ENCODE assay signal across 10 cellular contexts in the genomic region with DNA sequence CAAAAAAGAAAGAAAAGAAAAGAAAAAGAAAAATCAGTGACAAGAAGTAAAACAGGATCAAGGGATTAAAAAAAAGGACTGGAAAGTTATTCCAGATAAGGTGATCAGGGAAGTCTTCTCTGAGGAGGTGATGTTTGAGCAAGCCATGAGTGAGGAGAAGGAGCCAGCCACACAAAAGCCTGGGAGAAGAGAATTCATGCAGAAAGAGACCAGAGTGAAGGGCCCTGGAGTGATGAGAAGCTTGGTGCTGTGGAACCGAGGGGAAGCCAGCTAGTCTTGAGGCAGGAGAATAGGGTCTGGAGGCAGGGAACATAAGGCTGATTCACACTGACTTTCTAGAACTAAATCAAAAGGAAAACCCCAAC. TPM values are rescaled to one million over a fixed set of nuclear protein-coding genes. Genes with fewer than 3 reads are reported as not detected.
DNase-seq lines count a peak whose midpoint lies in the region; ATAC-seq, FAIRE-seq and TF ChIP-seq lines count a peak whose summit lies in the region.
"Had no signal": no experiment of that assay in that cellular context is flagged by ENCODE, and none has a peak within 500 bp of the region (broad histone marks: within the 10 kb centered on the region; RNA-seq: fewer than 3 reads in every experiment).

No MANE protein-coding gene starts in this region.

- H3K4me3 Mint-ChIP-seq in WTC11, result peak overlapping the region; percentile 21

- DNase-seq in HFF-Myc (ENCODE audit: extremely low read depth, low read depth) (no peak), WTC11 (ENCODE audit: low spot score) (no peak), iPS-NIHi7 (ENCODE audit: extremely low spot score) (peak; percentile 5), testis (no peak), 8988T (no peak), urothelium cell line (ENCODE audit: low spot score) (no peak)
- DNase-seq in activated CD4-positive, alpha-beta T cell treated with anti-CD3 and anti-CD28 coated beads, Interleukin-2, amount 50 U/mL, for 1 hour, result no peak
- DNase-seq: activated T-cell treated with anti-CD3 and anti-CD28 coated beads, Interleukin-2, amount 50 U/mL, for 1 hour had no signal

- intact Hi-C loops in testis (cut with DNase I; ENCODE audit: low total_unique reads), result no loop called here

- no peak for TF ChIP-seq CTCF in HFF-Myc (IDR thresholded peaks at IDR 0.05; ENCODE audit: low read depth, low read length, missing control alignments)
- no peak for TF ChIP-seq CTCF in WTC11 (IDR thresholded peaks at IDR 0.05)
- TF ChIP-seq CTCF in testis (IDR thresholded peaks at IDR 0.05), result no peak

- WGBS in testis, 2 donors, result 5 to 10% methylated on average over 1 of the region's 1 CpG

- CTCF ChIA-PET in WTC11 (lab: Charles Lee), result interaction anchor here (0.9 to 2.0 kb wide), 5 partner anchors 12 to 357 kb away, joined by 3 to 14 read pairs (median 4); no protein-coding TSS in a partner anchor

- H3K27ac ChIP-seq in testis, result peak overlapping the region; percentile 12 to 46

- peaks cover 38% of the 10 kb centered on the region for H3K4me1 Mint-ChIP-seq in WTC11

- H3K4me1 ChIP-seq in testis, result peaks cover 16% of the 10 kb centered on the region

- no peak for TF ChIP-seq POLR2A in testis (IDR thresholded peaks at IDR 0.05)

- POLR2A ChIA-PET in WTC11 (lab: Charles Lee), result interaction anchor here (1.1 to 1.6 kb wide), 2 partner anchors 177 to 229 kb away, joined by 3 to 4 read pairs; no protein-coding TSS in a partner anchor

- peaks cover 9% of the 10 kb centered on the region for H3K9me3 Mint-ChIP-seq in WTC11

- peaks cover 2% of the 10 kb centered on the region; the same call in 1 of the 2 replicates for H3K27me3 Mint-ChIP-seq in WTC11 (ENCODE audit: low read depth)

- no peaks in the 10 kb centered on the region for H3K27me3 ChIP-seq in testis

- no peak for ATAC-seq in WTC11
- ATAC-seq in GM21723 (IDR thresholded peaks at IDR 0.05; ENCODE audit: unreplicated experiment), result no peak

- H3K27ac Mint-ChIP-seq in WTC11, result no peak overlapping the region; the same call in 1 of the 2 replicates

- H3K9me3 ChIP-seq in testis, result no peaks in the 10 kb centered on the region

- no peaks in the 10 kb centered on the region for H3K36me3 ChIP-seq in testis (ENCODE audit: low read depth, missing control alignments)

- FAIRE-seq in urothelium cell line (lab: Jason Lieb, UNC), result no peak

- H3K36me3 Mint-ChIP-seq in WTC11, result peaks cover 6% of the 10 kb centered on the region

- H3K4me3 ChIP-seq in HFF-Myc (replicated peaks; ENCODE audit: low read depth, low read length), result peak overlapping the region; percentile 31; the same call in 1 of the 2 replicates
- peak overlapping the region in 1 of 2 donors; percentile 57 for H3K4me3 ChIP-seq in testis

TF ChIP-seq in WTC11, 78 proteins besides CTCF, POLR2A, EP300 and RAD21:
- TF ChIP-seq FOXJ3 (CRISPR knock-in tag; IDR thresholded peaks at IDR 0.05; ENCODE audit: borderline replicate concordance), result no peak
- TF ChIP-seq, protein P1, sequence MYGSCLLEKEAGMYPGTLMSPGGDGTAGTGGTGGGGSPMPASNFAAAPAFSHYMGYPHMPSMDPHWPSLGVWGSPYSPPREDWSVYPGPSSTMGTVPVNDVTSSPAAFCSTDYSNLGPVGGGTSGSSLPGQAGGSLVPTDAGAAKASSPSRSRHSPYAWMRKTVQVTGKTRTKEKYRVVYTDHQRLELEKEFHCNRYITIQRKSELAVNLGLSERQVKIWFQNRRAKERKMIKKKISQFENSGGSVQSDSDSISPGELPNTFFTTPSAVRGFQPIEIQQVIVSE (CRISPR knock-in tag; IDR thresholded peaks at IDR 0.05; ENCODE audit: borderline replicate concordance), result no peak
- TF ChIP-seq, protein P2, sequence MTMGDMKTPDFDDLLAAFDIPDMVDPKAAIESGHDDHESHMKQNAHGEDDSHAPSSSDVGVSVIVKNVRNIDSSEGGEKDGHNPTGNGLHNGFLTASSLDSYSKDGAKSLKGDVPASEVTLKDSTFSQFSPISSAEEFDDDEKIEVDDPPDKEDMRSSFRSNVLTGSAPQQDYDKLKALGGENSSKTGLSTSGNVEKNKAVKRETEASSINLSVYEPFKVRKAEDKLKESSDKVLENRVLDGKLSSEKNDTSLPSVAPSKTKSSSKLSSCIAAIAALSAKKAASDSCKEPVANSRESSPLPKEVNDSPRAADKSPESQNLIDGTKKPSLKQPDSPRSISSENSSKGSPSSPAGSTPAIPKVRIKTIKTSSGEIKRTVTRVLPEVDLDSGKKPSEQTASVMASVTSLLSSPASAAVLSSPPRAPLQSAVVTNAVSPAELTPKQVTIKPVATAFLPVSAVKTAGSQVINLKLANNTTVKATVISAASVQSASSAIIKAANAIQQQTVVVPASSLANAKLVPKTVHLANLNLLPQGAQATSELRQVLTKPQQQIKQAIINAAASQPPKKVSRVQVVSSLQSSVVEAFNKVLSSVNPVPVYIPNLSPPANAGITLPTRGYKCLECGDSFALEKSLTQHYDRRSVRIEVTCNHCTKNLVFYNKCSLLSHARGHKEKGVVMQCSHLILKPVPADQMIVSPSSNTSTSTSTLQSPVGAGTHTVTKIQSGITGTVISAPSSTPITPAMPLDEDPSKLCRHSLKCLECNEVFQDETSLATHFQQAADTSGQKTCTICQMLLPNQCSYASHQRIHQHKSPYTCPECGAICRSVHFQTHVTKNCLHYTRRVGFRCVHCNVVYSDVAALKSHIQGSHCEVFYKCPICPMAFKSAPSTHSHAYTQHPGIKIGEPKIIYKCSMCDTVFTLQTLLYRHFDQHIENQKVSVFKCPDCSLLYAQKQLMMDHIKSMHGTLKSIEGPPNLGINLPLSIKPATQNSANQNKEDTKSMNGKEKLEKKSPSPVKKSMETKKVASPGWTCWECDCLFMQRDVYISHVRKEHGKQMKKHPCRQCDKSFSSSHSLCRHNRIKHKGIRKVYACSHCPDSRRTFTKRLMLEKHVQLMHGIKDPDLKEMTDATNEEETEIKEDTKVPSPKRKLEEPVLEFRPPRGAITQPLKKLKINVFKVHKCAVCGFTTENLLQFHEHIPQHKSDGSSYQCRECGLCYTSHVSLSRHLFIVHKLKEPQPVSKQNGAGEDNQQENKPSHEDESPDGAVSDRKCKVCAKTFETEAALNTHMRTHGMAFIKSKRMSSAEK (CRISPR knock-in tag; IDR thresholded peaks at IDR 0.05; ENCODE audit: borderline replicate concordance), result no peak
- TF ChIP-seq SMAD4 (CRISPR knock-in tag; IDR thresholded peaks at IDR 0.05), result no peak
- TF ChIP-seq, protein P3, sequence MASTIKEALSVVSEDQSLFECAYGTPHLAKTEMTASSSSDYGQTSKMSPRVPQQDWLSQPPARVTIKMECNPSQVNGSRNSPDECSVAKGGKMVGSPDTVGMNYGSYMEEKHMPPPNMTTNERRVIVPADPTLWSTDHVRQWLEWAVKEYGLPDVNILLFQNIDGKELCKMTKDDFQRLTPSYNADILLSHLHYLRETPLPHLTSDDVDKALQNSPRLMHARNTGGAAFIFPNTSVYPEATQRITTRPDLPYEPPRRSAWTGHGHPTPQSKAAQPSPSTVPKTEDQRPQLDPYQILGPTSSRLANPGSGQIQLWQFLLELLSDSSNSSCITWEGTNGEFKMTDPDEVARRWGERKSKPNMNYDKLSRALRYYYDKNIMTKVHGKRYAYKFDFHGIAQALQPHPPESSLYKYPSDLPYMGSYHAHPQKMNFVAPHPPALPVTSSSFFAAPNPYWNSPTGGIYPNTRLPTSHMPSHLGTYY (CRISPR knock-in tag; IDR thresholded peaks at IDR 0.05), result no peak

RNA-seq across cellular contexts. Expression of a gene that starts 4.0 kb away (rescaled TPM):
- total RNA-seq in WTC11 (2021) (76.1 to 80.3 TPM (median 79.2 TPM) in 3 replicates), testis (10 to 100 TPM; 20.3 to 24.7 TPM)
- 15.3 TPM for polyA plus RNA-seq in testis (ENCODE audit: insufficient read depth, low read depth, low replicate concordance)

RNA-seq across cellular contexts. Expression of a gene that starts 25.2 kb away (rescaled TPM):
- total RNA-seq in WTC11 (2021) (0.07 to 0.09 TPM in 2 of 3 replicates, not detected in the other), testis (under 1 TPM; 0.68 to 0.71 TPM)
- polyA plus RNA-seq in testis (ENCODE audit: insufficient read depth, low read depth, low replicate concordance), result 0.32 TPM
- total RNA-seq: renal cortical epithelial cell had no signal
